18 cellular contexts compared by ENCODE assay signal in the genomic region with DNA sequence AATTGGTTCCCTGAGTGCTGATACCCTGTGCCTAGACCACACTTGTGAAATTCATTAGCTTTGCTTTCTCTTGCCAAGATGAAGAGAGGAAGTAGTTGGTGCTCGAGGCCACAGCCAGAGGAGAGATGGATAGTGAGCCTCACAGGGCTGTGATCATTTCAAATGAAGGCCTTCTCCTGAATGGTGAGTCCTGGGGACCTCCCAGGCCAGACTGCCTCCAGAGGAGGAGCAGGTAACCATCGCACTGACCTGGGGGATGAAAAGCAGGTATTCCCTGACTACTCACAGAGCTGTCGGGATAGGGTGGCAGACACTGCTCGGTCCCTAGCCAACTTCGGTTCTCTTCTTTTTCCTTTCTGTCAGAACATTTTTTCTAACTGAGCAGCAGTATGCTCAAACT. TPM values are rescaled to one million over a fixed set of nuclear protein-coding genes. Genes with fewer than 3 reads are reported as not detected.
"Had no signal": no experiment of that assay in that cellular context is flagged by ENCODE, and none has a peak within 500 bp of the region (broad histone marks: within the 10 kb centered on the region; RNA-seq: fewer than 3 reads in every experiment).

No MANE protein-coding gene starts in this region.

- H3K4me3 Mint-ChIP-seq: activated naive CD4-positive, alpha-beta T cell treated with anti-CD3 and anti-CD28 coated beads, Interleukin-2, amount 50 U/mL, for 24 hours; activated T-cell treated with anti-CD3 and anti-CD28 coated beads, Interleukin-2, amount 50 U/mL, for 24 hours; stimulated activated effector memory CD8-positive, alpha-beta T cell treated with anti-CD3 and anti-CD28 coated beads, Interleukin-12 subunit alpha, Interleukin-12 subunit beta, amount 100 ng/mL, for 72 hours; T-cell had no signal

- H3K27ac Mint-ChIP-seq: activated naive CD4-positive, alpha-beta T cell treated with anti-CD3 and anti-CD28 coated beads, Interleukin-2, amount 50 U/mL, for 24 hours; activated T-cell treated with anti-CD3 and anti-CD28 coated beads, Interleukin-2, amount 50 U/mL, for 24 hours; stimulated activated effector memory CD8-positive, alpha-beta T cell treated with anti-CD3 and anti-CD28 coated beads, Interleukin-12 subunit alpha, Interleukin-12 subunit beta, amount 100 ng/mL, for 72 hours; T-cell had no signal

- H3K9me3 Mint-ChIP-seq: activated naive CD4-positive, alpha-beta T cell treated with anti-CD3 and anti-CD28 coated beads, Interleukin-2, amount 50 U/mL, for 24 hours; activated T-cell treated with anti-CD3 and anti-CD28 coated beads, Interleukin-2, amount 50 U/mL, for 24 hours; stimulated activated effector memory CD8-positive, alpha-beta T cell treated with anti-CD3 and anti-CD28 coated beads, Interleukin-12 subunit alpha, Interleukin-12 subunit beta, amount 100 ng/mL, for 72 hours; T-cell had no signal

- ATAC-seq: activated CD4-positive, CD25-positive, alpha-beta regulatory T cell treated with anti-CD3 and anti-CD28 coated beads, Interleukin-2, amount 50 U/mL, for 24 hours; foreskin keratinocyte; stimulated activated effector memory CD8-positive, alpha-beta T cell treated with anti-CD3 and anti-CD28 coated beads, Interleukin-12 subunit alpha, Interleukin-12 subunit beta, amount 100 ng/mL, for 72 hours; T-cell had no signal

- DNase-seq: activated T-cell treated with anti-CD3 and anti-CD28 coated beads, Interleukin-2, amount 50 U/mL, for 24 hours; central memory CD4-positive, alpha-beta T cell; cortex of kidney; effector memory CD4-positive, alpha-beta T cell; foreskin keratinocyte; glutamatergic neuron; hypothalamus; kidney glomerular epithelial cell; mesenchymal stem cell; stimulated activated CD4-positive, alpha-beta T cell treated with anti-CD3 and anti-CD28 coated beads, Interleukin-1b, Interleukin-23, amount 100 ng/mL, for 48 hours; substantia nigra; T-cell; T-helper 9 cell; transverse colon had no signal

- H3K36me3 Mint-ChIP-seq: stimulated activated effector memory CD8-positive, alpha-beta T cell treated with anti-CD3 and anti-CD28 coated beads, Interleukin-12 subunit alpha, Interleukin-12 subunit beta, amount 100 ng/mL, for 72 hours; T-cell had no signal

RNA-seq across cellular contexts. Expression of a gene that starts 48.0 kb away (rescaled TPM):
- polyA plus RNA-seq: neural cell had no signal
